7 cellular contexts compared by ENCODE assay signal in genomic region chr19:48190288-48191284, GRCh38. TPM values are rescaled to one million over a fixed set of nuclear protein-coding genes. Genes with fewer than 3 reads are reported as not detected.
DNase-seq lines count a peak whose midpoint lies in the region; ATAC-seq and TF ChIP-seq lines count a peak whose summit lies in the region.

No MANE protein-coding gene starts in this region.

- H3K4me1 Mint-ChIP-seq in stimulated activated naive CD8-positive, alpha-beta T cell treated with anti-CD3 and anti-CD28 coated beads, Interleukin-15, amount 100 ng/mL, for 72 hours, result no peaks in the 10 kb centered on the region

- H3K27me3 Mint-ChIP-seq in stimulated activated naive CD8-positive, alpha-beta T cell treated with anti-CD3 and anti-CD28 coated beads, Interleukin-15, amount 100 ng/mL, for 72 hours, result no peaks in the 10 kb centered on the region

- DNase-seq in HT-29 (ENCODE audit: low spot score) (peak; percentile 46), amygdala (lab: John Stamatoyannopoulos, UW) (peak in 48 of 56 donors; percentile 2 to 81 (median 46)), islet precursor cell (peak; percentile 95)
- peak; percentile 33 to 59 for DNase-seq in stimulated activated naive CD8-positive, alpha-beta T cell treated with anti-CD3 and anti-CD28 coated beads, Interleukin-15, amount 100 ng/mL, for 72 hours

- peak; percentile 77 for ATAC-seq in stimulated activated naive CD8-positive, alpha-beta T cell treated with anti-CD3 and anti-CD28 coated beads, Interleukin-15, amount 100 ng/mL, for 72 hours
- ATAC-seq in HG02870 (IDR thresholded peaks at IDR 0.05; ENCODE audit: unreplicated experiment) (no peak), HG02973 (IDR thresholded peaks at IDR 0.05; ENCODE audit: unreplicated experiment) (no peak)

- no peak overlapping the region for H3K27ac Mint-ChIP-seq in stimulated activated naive CD8-positive, alpha-beta T cell treated with anti-CD3 and anti-CD28 coated beads, Interleukin-15, amount 100 ng/mL, for 72 hours

- no peaks in the 10 kb centered on the region for H3K9me3 Mint-ChIP-seq in stimulated activated naive CD8-positive, alpha-beta T cell treated with anti-CD3 and anti-CD28 coated beads, Interleukin-15, amount 100 ng/mL, for 72 hours

- no peak overlapping the region for H3K4me3 Mint-ChIP-seq in stimulated activated naive CD8-positive, alpha-beta T cell treated with anti-CD3 and anti-CD28 coated beads, Interleukin-15, amount 100 ng/mL, for 72 hours

TF ChIP-seq in PFSK-1, 5 proteins besides CTCF, POLR2A, EP300 and RAD21:
- no peak for TF ChIP-seq POLR2AphosphoS5 (IDR thresholded peaks at IDR 0.05; ENCODE audit: low read depth, low read length)
- peak; percentile 85 for TF ChIP-seq FOXP2 (optimal IDR thresholded peaks at IDR 0.05; ENCODE audit: borderline replicate concordance, extremely low read depth, extremely low read length, insufficient read depth)

RNA-seq across cellular contexts. Expression of gene ZSWIM9, which starts 20.1 kb away (rescaled TPM):
- total RNA-seq in HT-29 (2014; rRNA removed; shearing (Covaris generic)), result 7.5 and 8.2 TPM in 2 replicates
- 18.7 TPM for polyA plus RNA-seq in PFSK-1 (2012; ENCODE audit: insufficient read length, low read depth)

RNA-seq across cellular contexts. Expression of gene LIG1, which starts 20.4 kb away (rescaled TPM):
- 174 and 182 TPM in 2 replicates for total RNA-seq in HT-29 (2014; rRNA removed; shearing (Covaris generic))
- 28.7 TPM for polyA plus RNA-seq in PFSK-1 (2012; ENCODE audit: insufficient read length, low read depth)
